17 cellular contexts compared by ENCODE assay signal in the genomic region with DNA sequence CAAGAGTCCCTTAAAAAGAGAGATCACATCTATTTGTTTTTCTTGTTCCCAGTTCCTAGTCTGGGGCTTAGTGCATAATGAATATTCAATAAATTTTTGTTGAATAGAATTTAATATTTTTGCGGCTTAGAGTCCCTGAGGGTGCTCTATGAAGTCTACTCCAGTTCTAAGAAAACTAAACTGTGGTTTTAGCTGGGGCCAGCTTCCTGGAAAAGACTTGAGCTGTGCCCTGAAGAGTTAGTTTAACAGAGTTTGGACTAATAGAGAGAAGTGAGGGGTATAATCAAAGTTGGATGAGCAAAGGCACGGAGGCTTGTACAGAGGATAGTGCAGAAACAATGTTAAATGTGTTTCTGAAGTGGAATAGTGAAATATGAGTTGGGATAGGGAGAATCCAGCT.
"Had no signal": no experiment of that assay in that cellular context is flagged by ENCODE, and none has a peak within 500 bp of the region (broad histone marks: within the 10 kb centered on the region; RNA-seq: fewer than 3 reads in every experiment).

No MANE protein-coding gene starts in this region.

- H3K27me3 ChIP-seq: foreskin keratinocyte, suprapubic skin, thyroid gland, upper lobe of left lung, uterus had no signal

- H3K4me3 ChIP-seq: lung, suprapubic skin, thyroid gland, upper lobe of left lung, uterus had no signal

- H3K36me3 ChIP-seq: suprapubic skin, thyroid gland, upper lobe of left lung, uterus had no signal

- H3K9me3 Mint-ChIP-seq: naive thymus-derived CD4-positive, alpha-beta T cell; neural crest cell had no signal

- H3K4me1 ChIP-seq: foreskin keratinocyte, thyroid gland, uterus had no signal

- H3K27ac ChIP-seq: foreskin keratinocyte, uterus had no signal

- DNase-seq: dermis blood vessel endothelial cell; foreskin keratinocyte; kidney; left cardiac atrium; left ventricle myocardium superior; mesendoderm; naive thymus-derived CD4-positive, alpha-beta T cell; posterior cingulate gyrus; stimulated activated CD4-positive, alpha-beta T cell treated with anti-CD3 and anti-CD28 coated beads, Interleukin-12 subunit alpha, Interleukin-12 subunit beta, amount 100 ng/mL, for 4 hours; stimulated activated naive CD4-positive, alpha-beta T cell; thyroid gland; upper lobe of left lung; uterus had no signal

- H3K4me1 Mint-ChIP-seq: neural crest cell had no signal

- ATAC-seq: foreskin keratinocyte; left cardiac atrium; left ventricle myocardium superior; naive thymus-derived CD4-positive, alpha-beta T cell; sciatic nerve had no signal

- H3K4me3 Mint-ChIP-seq: naive thymus-derived CD4-positive, alpha-beta T cell; neural crest cell had no signal

- H3K9me3 ChIP-seq: suprapubic skin, thyroid gland, upper lobe of left lung, uterus had no signal

- H3K27ac Mint-ChIP-seq: naive thymus-derived CD4-positive, alpha-beta T cell had no signal
